Comparison of ENCODE assay signal across 1 cellular context in genomic region chr7:122064971-122065370, GRCh38.
TF ChIP-seq lines count a peak whose summit lies in the region.

No MANE protein-coding gene starts in this region.

TF ChIP-seq in WTC11, 78 proteins besides CTCF, POLR2A, EP300 and RAD21:
- no peak for TF ChIP-seq JAZF1 (CRISPR knock-in tag; IDR thresholded peaks at IDR 0.05)
- no peak for TF ChIP-seq ZNF263 (CRISPR knock-in tag; IDR thresholded peaks at IDR 0.05; ENCODE audit: low read depth)
- no peak for TF ChIP-seq NFYB (CRISPR knock-in tag; conservative IDR thresholded peaks at IDR 0.05; ENCODE audit: low read depth)
- TF ChIP-seq ZNF219 (CRISPR knock-in tag; IDR thresholded peaks at IDR 0.05; ENCODE audit: borderline replicate concordance), result no peak
- TF ChIP-seq GABPB1 (CRISPR knock-in tag; IDR thresholded peaks at IDR 0.05), result no peak
- TF ChIP-seq FOXP1 (CRISPR knock-in tag; IDR thresholded peaks at IDR 0.05; ENCODE audit: borderline replicate concordance), result no peak
- no peak for TF ChIP-seq SOX15 (CRISPR knock-in tag; IDR thresholded peaks at IDR 0.05)
- TF ChIP-seq, protein P1, sequence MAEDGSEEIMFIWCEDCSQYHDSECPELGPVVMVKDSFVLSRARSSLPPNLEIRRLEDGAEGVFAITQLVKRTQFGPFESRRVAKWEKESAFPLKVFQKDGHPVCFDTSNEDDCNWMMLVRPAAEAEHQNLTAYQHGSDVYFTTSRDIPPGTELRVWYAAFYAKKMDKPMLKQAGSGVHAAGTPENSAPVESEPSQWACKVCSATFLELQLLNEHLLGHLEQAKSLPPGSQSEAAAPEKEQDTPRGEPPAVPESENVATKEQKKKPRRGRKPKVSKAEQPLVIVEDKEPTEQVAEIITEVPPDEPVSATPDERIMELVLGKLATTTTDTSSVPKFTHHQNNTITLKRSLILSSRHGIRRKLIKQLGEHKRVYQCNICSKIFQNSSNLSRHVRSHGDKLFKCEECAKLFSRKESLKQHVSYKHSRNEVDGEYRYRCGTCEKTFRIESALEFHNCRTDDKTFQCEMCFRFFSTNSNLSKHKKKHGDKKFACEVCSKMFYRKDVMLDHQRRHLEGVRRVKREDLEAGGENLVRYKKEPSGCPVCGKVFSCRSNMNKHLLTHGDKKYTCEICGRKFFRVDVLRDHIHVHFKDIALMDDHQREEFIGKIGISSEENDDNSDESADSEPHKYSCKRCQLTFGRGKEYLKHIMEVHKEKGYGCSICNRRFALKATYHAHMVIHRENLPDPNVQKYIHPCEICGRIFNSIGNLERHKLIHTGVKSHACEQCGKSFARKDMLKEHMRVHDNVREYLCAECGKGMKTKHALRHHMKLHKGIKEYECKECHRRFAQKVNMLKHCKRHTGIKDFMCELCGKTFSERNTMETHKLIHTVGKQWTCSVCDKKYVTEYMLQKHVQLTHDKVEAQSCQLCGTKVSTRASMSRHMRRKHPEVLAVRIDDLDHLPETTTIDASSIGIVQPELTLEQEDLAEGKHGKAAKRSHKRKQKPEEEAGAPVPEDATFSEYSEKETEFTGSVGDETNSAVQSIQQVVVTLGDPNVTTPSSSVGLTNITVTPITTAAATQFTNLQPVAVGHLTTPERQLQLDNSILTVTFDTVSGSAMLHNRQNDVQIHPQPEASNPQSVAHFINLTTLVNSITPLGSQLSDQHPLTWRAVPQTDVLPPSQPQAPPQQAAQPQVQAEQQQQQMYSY (CRISPR knock-in tag; IDR thresholded peaks at IDR 0.05), result no peak
- no peak for TF ChIP-seq HMGA2 (CRISPR knock-in tag; IDR thresholded peaks at IDR 0.05)
- no peak for TF ChIP-seq ARID4B (CRISPR knock-in tag; IDR thresholded peaks at IDR 0.05; ENCODE audit: borderline replicate concordance)
- no peak for TF ChIP-seq E2F1 (CRISPR knock-in tag; IDR thresholded peaks at IDR 0.05)
- TF ChIP-seq ZNF512 (CRISPR knock-in tag; IDR thresholded peaks at IDR 0.05; ENCODE audit: borderline replicate concordance), result no peak
- no peak for TF ChIP-seq HMGXB4 (CRISPR knock-in tag; IDR thresholded peaks at IDR 0.05)
- TF ChIP-seq, protein P2, sequence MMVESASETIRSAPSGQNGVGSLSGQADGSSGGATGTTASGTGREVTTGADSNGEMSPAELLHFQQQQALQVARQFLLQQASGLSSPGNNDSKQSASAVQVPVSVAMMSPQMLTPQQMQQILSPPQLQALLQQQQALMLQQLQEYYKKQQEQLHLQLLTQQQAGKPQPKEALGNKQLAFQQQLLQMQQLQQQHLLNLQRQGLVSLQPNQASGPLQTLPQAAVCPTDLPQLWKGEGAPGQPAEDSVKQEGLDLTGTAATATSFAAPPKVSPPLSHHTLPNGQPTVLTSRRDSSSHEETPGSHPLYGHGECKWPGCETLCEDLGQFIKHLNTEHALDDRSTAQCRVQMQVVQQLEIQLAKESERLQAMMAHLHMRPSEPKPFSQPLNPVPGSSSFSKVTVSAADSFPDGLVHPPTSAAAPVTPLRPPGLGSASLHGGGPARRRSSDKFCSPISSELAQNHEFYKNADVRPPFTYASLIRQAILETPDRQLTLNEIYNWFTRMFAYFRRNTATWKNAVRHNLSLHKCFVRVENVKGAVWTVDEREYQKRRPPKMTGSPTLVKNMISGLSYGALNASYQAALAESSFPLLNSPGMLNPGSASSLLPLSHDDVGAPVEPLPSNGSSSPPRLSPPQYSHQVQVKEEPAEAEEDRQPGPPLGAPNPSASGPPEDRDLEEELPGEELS (CRISPR knock-in tag; IDR thresholded peaks at IDR 0.05), result no peak
- no peak for TF ChIP-seq ATF3 (CRISPR knock-in tag; conservative IDR thresholded peaks at IDR 0.05)
- no peak for TF ChIP-seq CREM (CRISPR knock-in tag; IDR thresholded peaks at IDR 0.05)
- TF ChIP-seq, protein P3, sequence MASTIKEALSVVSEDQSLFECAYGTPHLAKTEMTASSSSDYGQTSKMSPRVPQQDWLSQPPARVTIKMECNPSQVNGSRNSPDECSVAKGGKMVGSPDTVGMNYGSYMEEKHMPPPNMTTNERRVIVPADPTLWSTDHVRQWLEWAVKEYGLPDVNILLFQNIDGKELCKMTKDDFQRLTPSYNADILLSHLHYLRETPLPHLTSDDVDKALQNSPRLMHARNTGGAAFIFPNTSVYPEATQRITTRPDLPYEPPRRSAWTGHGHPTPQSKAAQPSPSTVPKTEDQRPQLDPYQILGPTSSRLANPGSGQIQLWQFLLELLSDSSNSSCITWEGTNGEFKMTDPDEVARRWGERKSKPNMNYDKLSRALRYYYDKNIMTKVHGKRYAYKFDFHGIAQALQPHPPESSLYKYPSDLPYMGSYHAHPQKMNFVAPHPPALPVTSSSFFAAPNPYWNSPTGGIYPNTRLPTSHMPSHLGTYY (CRISPR knock-in tag; IDR thresholded peaks at IDR 0.05), result no peak
- TF ChIP-seq IRF1 (CRISPR knock-in tag; IDR thresholded peaks at IDR 0.05), result no peak
- TF ChIP-seq EMX1 (CRISPR knock-in tag; IDR thresholded peaks at IDR 0.05), result no peak
- TF ChIP-seq ZNF416 (CRISPR knock-in tag; IDR thresholded peaks at IDR 0.05), result no peak
